ENCODE assay signal across 21 cellular contexts in the genomic region with DNA sequence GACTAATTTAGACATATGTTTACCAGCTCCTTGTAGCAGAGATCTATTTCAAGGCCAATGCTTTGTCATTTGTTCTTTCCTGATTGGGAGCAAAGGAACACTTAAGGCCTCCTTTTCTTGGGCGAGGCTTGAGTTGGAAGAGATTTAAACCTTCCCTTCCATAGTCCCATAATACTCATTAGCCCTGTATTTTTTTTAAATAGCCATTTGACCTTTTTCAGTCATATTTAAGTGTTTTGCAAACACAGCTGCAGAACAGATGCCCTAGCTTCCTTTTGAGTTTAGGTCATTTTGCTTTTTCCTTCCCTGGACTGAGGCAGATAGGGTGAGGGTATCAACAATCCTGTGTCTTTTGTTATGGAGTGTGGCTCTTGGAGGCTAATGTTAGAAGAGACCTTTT.
"Had no signal": no experiment of that assay in that cellular context is flagged by ENCODE, and none has a peak within 500 bp of the region (broad histone marks: within the 10 kb centered on the region; RNA-seq: fewer than 3 reads in every experiment).

No MANE protein-coding gene starts in this region.

- H3K4me1 ChIP-seq: ascending aorta, breast epithelium, prostate gland, tibial artery, uterus had no signal

- ATAC-seq: esophagus mucosa, left colon had no signal

- H3K27ac ChIP-seq: ascending aorta, breast epithelium, dorsolateral prefrontal cortex, heart left ventricle, prostate gland, tibial artery, uterus had no signal

- H3K36me3 ChIP-seq: ascending aorta, breast epithelium, prostate gland, tibial artery, uterus had no signal

- H3K4me3 Mint-ChIP-seq: activated naive CD4-positive, alpha-beta T cell treated with anti-CD3 and anti-CD28 coated beads for 36 hours; activated T-helper 17 cell treated with anti-CD3 and anti-CD28 coated beads, Interleukin-2, amount 50 U/mL, for 72 hours; neural crest cell; T-helper 2 cell treated with Interferon-gamma antibody and Interleukin-4, amounts not matched to agents 5 μg/mL and 100 μg/mL, for 36 hours had no signal

- H3K27me3 ChIP-seq: ascending aorta, breast epithelium, dorsolateral prefrontal cortex, heart left ventricle, tibial artery, uterus had no signal

- H3K9me3 Mint-ChIP-seq: activated naive CD4-positive, alpha-beta T cell treated with anti-CD3 and anti-CD28 coated beads for 36 hours; activated T-helper 17 cell treated with anti-CD3 and anti-CD28 coated beads, Interleukin-2, amount 50 U/mL, for 72 hours; neural crest cell; T-helper 2 cell treated with Interferon-gamma antibody and Interleukin-4, amounts not matched to agents 5 μg/mL and 100 μg/mL, for 36 hours had no signal

- H3K27ac Mint-ChIP-seq: activated naive CD4-positive, alpha-beta T cell treated with anti-CD3 and anti-CD28 coated beads for 36 hours; activated T-helper 17 cell treated with anti-CD3 and anti-CD28 coated beads, Interleukin-2, amount 50 U/mL, for 72 hours had no signal

- H3K4me1 Mint-ChIP-seq: neural crest cell had no signal

- DNase-seq: activated naive CD4-positive, alpha-beta T cell treated with anti-CD3 and anti-CD28 coated beads for 36 hours; cerebellar nuclear complex; dorsolateral prefrontal cortex; heart left ventricle; left colon; right cardiac atrium; stimulated activated CD4-positive, alpha-beta T cell treated with anti-CD3 and anti-CD28 coated beads, Interleukin-15, amount 100 ng/mL, for 24 hours; stimulated activated CD4-positive, alpha-beta T cell treated with anti-CD3 and anti-CD28 coated beads, Interleukin-4, amount 100 ng/mL, for 1 hour; stimulated activated naive CD4-positive, alpha-beta T cell; tibial artery; uterus had no signal

- H3K4me3 ChIP-seq: ascending aorta, breast epithelium, dorsolateral prefrontal cortex, heart left ventricle, lung, prostate gland, skin epidermis, tibial artery, uterus had no signal

- H3K9me3 ChIP-seq: ascending aorta, breast epithelium, heart left ventricle, prostate gland, tibial artery, uterus had no signal

- FAIRE-seq: frontal cortex had no signal

- H3K27me3 Mint-ChIP-seq: activated T-helper 17 cell treated with anti-CD3 and anti-CD28 coated beads, Interleukin-2, amount 50 U/mL, for 72 hours had no signal
